Comparison of ENCODE assay signal across 16 cellular contexts in the genomic region with DNA sequence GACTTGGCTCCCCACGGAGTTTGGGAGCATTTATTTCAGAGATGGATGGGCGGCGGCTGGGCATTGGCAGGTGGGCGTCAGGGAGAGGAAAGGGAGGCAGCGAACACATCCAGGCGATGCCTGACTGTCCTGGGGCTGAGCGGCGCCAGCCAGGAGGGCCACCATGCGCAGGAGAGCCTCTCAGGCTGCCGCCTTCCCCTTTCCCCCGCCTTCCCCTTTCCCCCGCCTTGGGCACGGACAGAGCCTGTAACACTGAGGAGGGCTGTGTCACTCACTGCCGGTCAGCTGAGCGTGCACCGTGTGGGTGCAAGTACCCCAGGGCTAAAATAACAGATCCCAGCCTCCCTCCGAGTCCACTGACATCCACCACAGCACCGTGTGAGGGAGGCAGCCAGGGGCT. TPM values are rescaled to one million over a fixed set of nuclear protein-coding genes. Genes with fewer than 3 reads are reported as not detected.
DNase-seq lines count a peak whose midpoint lies in the region; ATAC-seq and TF ChIP-seq lines count a peak whose summit lies in the region.
"Had no signal": no experiment of that assay in that cellular context is flagged by ENCODE, and none has a peak within 500 bp of the region (broad histone marks: within the 10 kb centered on the region; RNA-seq: fewer than 3 reads in every experiment).

No MANE protein-coding gene starts in this region.

- H3K36me3 Mint-ChIP-seq in activated CD8-positive, alpha-beta T cell treated with anti-CD3 and anti-CD28 coated beads for 36 hours (ENCODE audit: low read depth), result no peaks in the 10 kb centered on the region
- H3K36me3 Mint-ChIP-seq in activated CD8-positive, alpha-beta T cell treated with anti-CD3 and anti-CD28 coated beads, Interleukin-2, amount 10 ng/mL, durations not matched to agents 7 days and 5 days (ENCODE audit: low read depth), result no peaks in the 10 kb centered on the region
- H3K36me3 Mint-ChIP-seq: activated CD8-positive, alpha-beta memory T cell treated with anti-CD3 and anti-CD28 coated beads, Interleukin-2, amount 10 ng/mL, durations not matched to agents 7 days and 5 days had no signal

- no peaks in the 10 kb centered on the region for H3K27me3 Mint-ChIP-seq in activated CD8-positive, alpha-beta T cell treated with anti-CD3 and anti-CD28 coated beads for 36 hours
- H3K27me3 Mint-ChIP-seq in activated CD8-positive, alpha-beta T cell treated with anti-CD3 and anti-CD28 coated beads, Interleukin-2, amount 10 ng/mL, durations not matched to agents 7 days and 5 days (ENCODE audit: low read depth), result no peaks in the 10 kb centered on the region

- H3K4me3 Mint-ChIP-seq in activated CD8-positive, alpha-beta T cell treated with anti-CD3 and anti-CD28 coated beads for 36 hours, result no peak overlapping the region
- no peak overlapping the region for H3K4me3 Mint-ChIP-seq in activated CD8-positive, alpha-beta T cell treated with anti-CD3 and anti-CD28 coated beads, Interleukin-2, amount 10 ng/mL, durations not matched to agents 7 days and 5 days
- H3K4me3 Mint-ChIP-seq: activated CD8-positive, alpha-beta memory T cell treated with anti-CD3 and anti-CD28 coated beads, Interleukin-2, amount 10 ng/mL, durations not matched to agents 7 days and 5 days had no signal

- CTCF ChIA-PET in activated CD8-positive, alpha-beta T cell treated with anti-CD3 and anti-CD28 coated beads for 36 hours (lab: Charles Lee), result no interaction called here
- CTCF ChIA-PET in activated CD8-positive, alpha-beta T cell treated with anti-CD3 and anti-CD28 coated beads, Interleukin-2, amount 10 ng/mL, durations not matched to agents 7 days and 5 days (lab: Charles Lee), result no interaction called here

- intact Hi-C loops in activated CD8-positive, alpha-beta T cell treated with anti-CD3 and anti-CD28 coated beads for 36 hours (cut with micrococcal nuclease), result no loop called here

- no peak for TF ChIP-seq CTCF in activated CD8-positive, alpha-beta T cell treated with anti-CD3 and anti-CD28 coated beads for 36 hours (IDR thresholded peaks at IDR 0.05)

- ATAC-seq in activated CD8-positive, alpha-beta T cell treated with anti-CD3 and anti-CD28 coated beads for 36 hours, result peak; percentile 45
- ATAC-seq in activated CD8-positive, alpha-beta T cell treated with anti-CD3 and anti-CD28 coated beads, Interleukin-2, amount 10 ng/mL, durations not matched to agents 7 days and 5 days, result no peak
- ATAC-seq in HG03139 (IDR thresholded peaks at IDR 0.05; ENCODE audit: unreplicated experiment), result no peak
- no peak for ATAC-seq in HG03571 (IDR thresholded peaks at IDR 0.05; ENCODE audit: unreplicated experiment)
- ATAC-seq: activated CD8-positive, alpha-beta memory T cell treated with anti-CD3 and anti-CD28 coated beads, Interleukin-2, amount 10 ng/mL, durations not matched to agents 7 days and 5 days; mucosa of descending colon; PC-3 had no signal

- H3K4me3 ChIP-seq in urinary bladder (ENCODE audit: low read depth, low read length), result peak overlapping the region; percentile 21
- H3K4me3 ChIP-seq: mucosa of descending colon had no signal

- no peak for DNase-seq in activated CD8-positive, alpha-beta T cell treated with anti-CD3 and anti-CD28 coated beads for 36 hours
- no peak for DNase-seq in activated CD8-positive, alpha-beta T cell treated with anti-CD3 and anti-CD28 coated beads, Interleukin-2, amount 10 ng/mL, durations not matched to agents 7 days and 5 days
- DNase-seq in caudate nucleus (lab: John Stamatoyannopoulos, UW), result no peak
- DNase-seq in medulla oblongata (ENCODE audit: extremely low spot score), result peak; percentile 53
- DNase-seq in cerebellar cortex (ENCODE audit: low spot score), result no peak
- DNase-seq: activated CD8-positive, alpha-beta memory T cell treated with anti-CD3 and anti-CD28 coated beads, Interleukin-2, amount 10 ng/mL, durations not matched to agents 7 days and 5 days; effector CD8-positive, alpha-beta T cell; foreskin fibroblast; NCI-H1048; NCI-H446 treated with DMSO at 0.1 percent for 48 hours; PC-3; trophoblast cell had no signal

- WGBS in urinary bladder, result 39% methylated on average over 18 of the region's 18 CpGs

- POLR2A ChIA-PET in activated CD8-positive, alpha-beta T cell treated with anti-CD3 and anti-CD28 coated beads for 36 hours (lab: Charles Lee), result no interaction called here
- POLR2A ChIA-PET in activated CD8-positive, alpha-beta T cell treated with anti-CD3 and anti-CD28 coated beads, Interleukin-2, amount 10 ng/mL, durations not matched to agents 7 days and 5 days (lab: Charles Lee), result no interaction called here

- H3K36me3 ChIP-seq in urinary bladder (ENCODE audit: insufficient read depth), result no peaks in the 10 kb centered on the region

- no peaks in the 10 kb centered on the region for H3K9me3 Mint-ChIP-seq in activated CD8-positive, alpha-beta T cell treated with anti-CD3 and anti-CD28 coated beads for 36 hours
- no peaks in the 10 kb centered on the region for H3K9me3 Mint-ChIP-seq in activated CD8-positive, alpha-beta T cell treated with anti-CD3 and anti-CD28 coated beads, Interleukin-2, amount 10 ng/mL, durations not matched to agents 7 days and 5 days (ENCODE audit: insufficient read depth)

- peaks cover 9% of the 10 kb centered on the region for H3K4me1 Mint-ChIP-seq in activated CD8-positive, alpha-beta T cell treated with anti-CD3 and anti-CD28 coated beads for 36 hours (ENCODE audit: low read depth)
- peaks cover 2% of the 10 kb centered on the region for H3K4me1 Mint-ChIP-seq in activated CD8-positive, alpha-beta T cell treated with anti-CD3 and anti-CD28 coated beads, Interleukin-2, amount 10 ng/mL, durations not matched to agents 7 days and 5 days (ENCODE audit: low read depth)
- H3K4me1 Mint-ChIP-seq: activated CD8-positive, alpha-beta memory T cell treated with anti-CD3 and anti-CD28 coated beads, Interleukin-2, amount 10 ng/mL, durations not matched to agents 7 days and 5 days had no signal

- no peaks in the 10 kb centered on the region for H3K4me1 ChIP-seq in urinary bladder (ENCODE audit: insufficient read depth)

- H3K27ac ChIP-seq in caudate nucleus (ENCODE audit: low read depth, low read length) (peak overlapping the region; percentile 74), urinary bladder (ENCODE audit: low read depth) (no peak overlapping the region)

- no peak overlapping the region for H3K27ac Mint-ChIP-seq in activated CD8-positive, alpha-beta T cell treated with anti-CD3 and anti-CD28 coated beads for 36 hours
- no peak overlapping the region for H3K27ac Mint-ChIP-seq in activated CD8-positive, alpha-beta T cell treated with anti-CD3 and anti-CD28 coated beads, Interleukin-2, amount 10 ng/mL, durations not matched to agents 7 days and 5 days
- H3K27ac Mint-ChIP-seq: activated CD8-positive, alpha-beta memory T cell treated with anti-CD3 and anti-CD28 coated beads, Interleukin-2, amount 10 ng/mL, durations not matched to agents 7 days and 5 days had no signal

RNA-seq across cellular contexts. Expression of a gene that starts 11.4 kb away (rescaled TPM):
- total RNA-seq in activated CD8-positive, alpha-beta T cell treated with anti-CD3 and anti-CD28 coated beads for 36 hours, result 1 to 10 TPM; 7.6 to 8.9 TPM
- total RNA-seq in activated CD8-positive, alpha-beta T cell treated with anti-CD3 and anti-CD28 coated beads, Interleukin-2, amount 10 ng/mL, durations not matched to agents 7 days and 5 days, result 1 to 10 TPM in 1 of 2 experiments, under 1 TPM in 1; 0.76 to 1.0 TPM
- 15.3 TPM for total RNA-seq in urinary bladder
- 31.7 TPM for polyA plus RNA-seq in urinary bladder
